In the genomic region with DNA sequence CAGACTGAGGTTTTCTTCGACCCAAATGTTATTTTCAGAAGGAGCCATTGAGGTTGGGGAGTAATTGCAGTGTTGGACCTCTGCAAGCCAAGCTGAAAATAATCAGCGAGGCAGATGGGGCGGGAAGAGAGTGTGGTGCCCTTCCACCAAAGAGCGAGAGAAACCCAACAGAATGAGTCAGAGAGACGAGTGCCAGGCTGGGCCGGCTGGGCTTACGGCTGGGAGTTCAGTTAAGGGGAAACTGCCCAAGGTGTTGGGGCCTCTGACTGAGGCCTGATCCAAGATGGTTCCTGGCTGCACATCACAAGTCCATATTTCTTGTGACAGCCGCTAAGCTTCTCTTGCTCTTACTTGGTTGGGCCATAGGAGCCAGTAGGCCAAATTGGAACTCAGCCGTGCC, we compare ENCODE assay signal across 15 cellular contexts. TPM values are rescaled to one million over a fixed set of nuclear protein-coding genes. Genes with fewer than 3 reads are reported as not detected.
DNase-seq lines count a peak whose midpoint lies in the region; ATAC-seq and TF ChIP-seq lines count a peak whose summit lies in the region.
"Had no signal": no experiment of that assay in that cellular context is flagged by ENCODE, and none has a peak within 500 bp of the region (broad histone marks: within the 10 kb centered on the region; RNA-seq: fewer than 3 reads in every experiment).

No MANE protein-coding gene starts in this region.

- peak overlapping the region in 1 of 2 experiments; percentile 100; a peak in 2 of 4 replicates for H3K27ac ChIP-seq in SK-N-SH (ENCODE audit: low read depth in 2 of 2, low read length in 1 of 2)
- H3K27ac ChIP-seq: heart right ventricle, tibial nerve had no signal

- intact Hi-C loops in sciatic nerve (cut with DNase I) = no loop called here

- no peaks in the 10 kb centered on the region for H3K36me3 Mint-ChIP-seq in HFFc6 (ENCODE audit: low read depth)
- H3K36me3 Mint-ChIP-seq: CD4-positive, alpha-beta memory T cell had no signal

- no peaks in the 10 kb centered on the region for H3K27me3 ChIP-seq in SK-N-SH (ENCODE audit: insufficient read depth)
- H3K27me3 ChIP-seq: heart right ventricle, tibial nerve had no signal

- CTCF ChIA-PET in SK-N-SH (lab: Yijun Ruan, JAX) = interaction anchor here (0.9 to 2.1 kb wide), 2 partner anchors 49 to 62 kb away, joined by 5 to 8 read pairs; no protein-coding TSS in a partner anchor

- 0 out of 2 replicates have a peak, but pooled peaks cover 4% of the 10 kb centered on the region for H3K79me2 ChIP-seq in SK-N-SH (ENCODE audit: insufficient read depth)

- H3K4me3 ChIP-seq in SK-N-SH (ENCODE audit: low read depth in 2 of 2, low read length in 1 of 2) = no peak overlapping the region
- H3K4me3 ChIP-seq: heart right ventricle, tibial nerve had no signal

- 61% methylated on average over 9 of the region's 9 CpGs for WGBS in SK-N-SH (ENCODE audit: low lambda C conversion rate)

- POLR2A ChIA-PET in SK-N-SH (lab: Yijun Ruan, JAX) = no interaction called here

- no peaks in the 10 kb centered on the region for H4K20me1 ChIP-seq in SK-N-SH (ENCODE audit: insufficient read depth)

- TF ChIP-seq EP300 in SK-N-SH (IDR thresholded peaks at IDR 0.05; ENCODE audit: borderline replicate concordance in 1 of 2, low read depth in 1 of 2, low read length in 1 of 2) = no peak

- no peaks in the 10 kb centered on the region for H3K9me2 ChIP-seq in SK-N-SH

- no peak for ATAC-seq in sciatic nerve
- ATAC-seq in GM21447 (IDR thresholded peaks at IDR 0.05; ENCODE audit: unreplicated experiment) = no peak
- ATAC-seq: heart right ventricle, left cardiac atrium, Panc1 had no signal

- no peaks in the 10 kb centered on the region for H3K9me3 Mint-ChIP-seq in HFFc6
- H3K9me3 Mint-ChIP-seq: activated B cell treated with CpG ODN at 0.5 μM for 24 hours; CD4-positive, alpha-beta memory T cell; endodermal cell; IgD-negative memory B cell had no signal

- peaks cover 5% of the 10 kb centered on the region for H3K27me3 Mint-ChIP-seq in HFFc6 (ENCODE audit: insufficient read depth)
- H3K27me3 Mint-ChIP-seq: CD4-positive, alpha-beta memory T cell had no signal

- H3K9ac ChIP-seq in SK-N-SH = peak overlapping the region; percentile 77; the same call in 1 of the 2 replicates

- DNase-seq in HFFc6 = no peak
- DNase-seq in SK-N-SH = no peak
- peak; percentile 74 for DNase-seq in fibroblast of peridontal ligament (ENCODE audit: extremely low read depth)
- peak; percentile 43 for DNase-seq in stromal cell of bone marrow (ENCODE audit: low read depth)
- no peak for DNase-seq in sciatic nerve (ENCODE audit: low spot score)
- DNase-seq in stimulated activated CD4-positive, alpha-beta T cell treated with anti-CD3 and anti-CD28 coated beads, Interleukin-4, amount 100 ng/mL, for 4 hours = no peak
- DNase-seq: activated B cell treated with CpG ODN at 0.5 μM for 24 hours, left cardiac atrium had no signal

- peak overlapping the region; percentile 100; the same call in 1 of the 2 replicates for H3K27ac Mint-ChIP-seq in HFFc6
- H3K27ac Mint-ChIP-seq: activated B cell treated with CpG ODN at 0.5 μM for 24 hours; CD4-positive, alpha-beta memory T cell had no signal

- peaks cover 89% of the 10 kb centered on the region for H3K4me1 Mint-ChIP-seq in HFFc6 (ENCODE audit: low read depth)

- no peak for TF ChIP-seq CTCF in HFFc6 (IDR thresholded peaks at IDR 0.05)
- no peak for TF ChIP-seq CTCF in SK-N-SH (IDR thresholded peaks at IDR 0.05)

- H3K4me2 ChIP-seq in SK-N-SH = peak overlapping the region; percentile 9; the same call in 1 of the 2 replicates

- peaks cover 40% of the 10 kb centered on the region for H3F3A ChIP-seq in SK-N-SH (replicated peaks; ENCODE audit: insufficient read depth)

- H3K4me1 ChIP-seq in SK-N-SH (ENCODE audit: control insufficient read depth in 1 of 2, insufficient read depth in 2 of 2, low read depth in 1 of 2, low read length in 1 of 2) = peaks cover 13 to 59% of the 10 kb centered on the region in 2 experiments

- H3K9me3 ChIP-seq in SK-N-SH = no peaks in the 10 kb centered on the region
- H3K9me3 ChIP-seq: heart right ventricle, tibial nerve had no signal

- H3K36me3 ChIP-seq in SK-N-SH (replicated peaks in 1 of 2; ENCODE audit: control insufficient read depth in 1 of 2, insufficient read depth in 2 of 2, low read length in 1 of 2) = no peaks in the 10 kb centered on the region
- H3K36me3 ChIP-seq: heart right ventricle, tibial nerve had no signal

- no peak for TF ChIP-seq RAD21 in SK-N-SH (IDR thresholded peaks at IDR 0.05; ENCODE audit: low read length)

- peak overlapping the region; percentile 59; the same call in 1 of the 2 replicates for H2AFZ ChIP-seq in SK-N-SH (ENCODE audit: low read depth)

- no peak overlapping the region for H3K4me3 Mint-ChIP-seq in HFFc6
- H3K4me3 Mint-ChIP-seq: activated B cell treated with CpG ODN at 0.5 μM for 24 hours; CD4-positive, alpha-beta memory T cell; endodermal cell; IgD-negative memory B cell had no signal

TF ChIP-seq in SK-N-SH, 30 proteins besides CTCF, POLR2A, EP300 and RAD21:
- TF ChIP-seq EZH2phosphoT487 (IDR thresholded peaks at IDR 0.05; ENCODE audit: borderline replicate concordance, low read depth) (no peak), SIN3A (IDR thresholded peaks at IDR 0.05; ENCODE audit: borderline replicate concordance, low read depth, low read length) (no peak), NFIC (IDR thresholded peaks at IDR 0.05; ENCODE audit: borderline replicate concordance) (peak; percentile 42; the same call in 1 of the 2 replicates), JUND (IDR thresholded peaks at IDR 0.05) (peak; percentile 32; the same call in 1 of the 2 replicates), TCF12 (IDR thresholded peaks at IDR 0.05) (peak; percentile 33), FOSL2 (IDR thresholded peaks at IDR 0.05; ENCODE audit: borderline replicate concordance, low read depth) (peak; percentile 62), FOXM1 (IDR thresholded peaks at IDR 0.05; ENCODE audit: low read depth) (no peak), RFX5 (IDR thresholded peaks at IDR 0.05; ENCODE audit: low read length) (no peak), ELF1 (IDR thresholded peaks at IDR 0.05) (no peak), MEF2A (IDR thresholded peaks at IDR 0.05; ENCODE audit: borderline replicate concordance, low read depth) (no peak), YY1 (IDR thresholded peaks at IDR 0.05; ENCODE audit: low read depth) (no peak; the same call in 1 of the 2 replicates), CHD2 (IDR thresholded peaks at IDR 0.05; ENCODE audit: low read length, partially characterized antibody) (no peak), TAF1 (IDR thresholded peaks at IDR 0.05; ENCODE audit: borderline replicate concordance, low read depth, low read length) (no peak)
- TF ChIP-seq, protein P1, sequence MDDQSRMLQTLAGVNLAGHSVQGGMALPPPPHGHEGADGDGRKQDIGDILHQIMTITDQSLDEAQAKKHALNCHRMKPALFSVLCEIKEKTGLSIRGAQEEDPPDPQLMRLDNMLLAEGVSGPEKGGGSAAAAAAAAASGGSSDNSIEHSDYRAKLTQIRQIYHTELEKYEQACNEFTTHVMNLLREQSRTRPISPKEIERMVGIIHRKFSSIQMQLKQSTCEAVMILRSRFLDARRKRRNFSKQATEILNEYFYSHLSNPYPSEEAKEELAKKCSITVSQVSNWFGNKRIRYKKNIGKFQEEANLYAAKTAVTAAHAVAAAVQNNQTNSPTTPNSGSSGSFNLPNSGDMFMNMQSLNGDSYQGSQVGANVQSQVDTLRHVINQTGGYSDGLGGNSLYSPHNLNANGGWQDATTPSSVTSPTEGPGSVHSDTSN (IDR thresholded peaks at IDR 0.05) = no peak
- TF ChIP-seq, protein P2, sequence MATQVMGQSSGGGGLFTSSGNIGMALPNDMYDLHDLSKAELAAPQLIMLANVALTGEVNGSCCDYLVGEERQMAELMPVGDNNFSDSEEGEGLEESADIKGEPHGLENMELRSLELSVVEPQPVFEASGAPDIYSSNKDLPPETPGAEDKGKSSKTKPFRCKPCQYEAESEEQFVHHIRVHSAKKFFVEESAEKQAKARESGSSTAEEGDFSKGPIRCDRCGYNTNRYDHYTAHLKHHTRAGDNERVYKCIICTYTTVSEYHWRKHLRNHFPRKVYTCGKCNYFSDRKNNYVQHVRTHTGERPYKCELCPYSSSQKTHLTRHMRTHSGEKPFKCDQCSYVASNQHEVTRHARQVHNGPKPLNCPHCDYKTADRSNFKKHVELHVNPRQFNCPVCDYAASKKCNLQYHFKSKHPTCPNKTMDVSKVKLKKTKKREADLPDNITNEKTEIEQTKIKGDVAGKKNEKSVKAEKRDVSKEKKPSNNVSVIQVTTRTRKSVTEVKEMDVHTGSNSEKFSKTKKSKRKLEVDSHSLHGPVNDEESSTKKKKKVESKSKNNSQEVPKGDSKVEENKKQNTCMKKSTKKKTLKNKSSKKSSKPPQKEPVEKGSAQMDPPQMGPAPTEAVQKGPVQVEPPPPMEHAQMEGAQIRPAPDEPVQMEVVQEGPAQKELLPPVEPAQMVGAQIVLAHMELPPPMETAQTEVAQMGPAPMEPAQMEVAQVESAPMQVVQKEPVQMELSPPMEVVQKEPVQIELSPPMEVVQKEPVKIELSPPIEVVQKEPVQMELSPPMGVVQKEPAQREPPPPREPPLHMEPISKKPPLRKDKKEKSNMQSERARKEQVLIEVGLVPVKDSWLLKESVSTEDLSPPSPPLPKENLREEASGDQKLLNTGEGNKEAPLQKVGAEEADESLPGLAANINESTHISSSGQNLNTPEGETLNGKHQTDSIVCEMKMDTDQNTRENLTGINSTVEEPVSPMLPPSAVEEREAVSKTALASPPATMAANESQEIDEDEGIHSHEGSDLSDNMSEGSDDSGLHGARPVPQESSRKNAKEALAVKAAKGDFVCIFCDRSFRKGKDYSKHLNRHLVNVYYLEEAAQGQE (IDR thresholded peaks at IDR 0.05; ENCODE audit: low read depth, low read length) = no peak
- TF ChIP-seq, protein P3, sequence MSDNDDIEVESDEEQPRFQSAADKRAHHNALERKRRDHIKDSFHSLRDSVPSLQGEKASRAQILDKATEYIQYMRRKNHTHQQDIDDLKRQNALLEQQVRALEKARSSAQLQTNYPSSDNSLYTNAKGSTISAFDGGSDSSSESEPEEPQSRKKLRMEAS (IDR thresholded peaks at IDR 0.05; ENCODE audit: low read depth) = no peak
- TF ChIP-seq, protein P4, sequence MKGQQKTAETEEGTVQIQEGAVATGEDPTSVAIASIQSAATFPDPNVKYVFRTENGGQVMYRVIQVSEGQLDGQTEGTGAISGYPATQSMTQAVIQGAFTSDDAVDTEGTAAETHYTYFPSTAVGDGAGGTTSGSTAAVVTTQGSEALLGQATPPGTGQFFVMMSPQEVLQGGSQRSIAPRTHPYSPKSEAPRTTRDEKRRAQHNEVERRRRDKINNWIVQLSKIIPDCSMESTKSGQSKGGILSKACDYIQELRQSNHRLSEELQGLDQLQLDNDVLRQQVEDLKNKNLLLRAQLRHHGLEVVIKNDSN (IDR thresholded peaks at IDR 0.05; ENCODE audit: borderline replicate concordance, low read depth) = no peak

RNA-seq across cellular contexts. Expression of gene CREB3L1, which starts 30.4 kb away (rescaled TPM):
- total RNA-seq in HFFc6 (2021; fragmentation: NEBNext Ultra II Directional; extraction: Animal tissue kit (Norgen Biotek cat#: 25700)) = 100 to 1,000 TPM; 282 to 328 (median 310) TPM
- polyA plus RNA-seq in SK-N-SH (2012; rRNA removed) = 5.6 and 14.0 TPM in 2 replicates
- polyA plus RNA-seq in SK-N-SH (2012; cell fraction: cytosol; rRNA removed) = 9.9 and 13.3 TPM in 2 replicates
- polyA plus RNA-seq in SK-N-SH (2012; cell fraction: nucleus; rRNA removed) = 14.7 and 17.4 TPM in 2 replicates
- total RNA-seq in sciatic nerve = 20.8 TPM
- total RNA-seq: activated B cell treated with CpG ODN at 0.5 μM for 24 hours; CD4-positive, alpha-beta memory T cell had no signal
- polyA plus RNA-seq: CD4-positive, alpha-beta memory T cell; IgD-negative memory B cell had no signal

Comparison
In these comparisons a context has a peak if more than half of its experiments do, and no peak if none do; other contexts are left out.
1. DNase-seq: peak in fibroblast of peridontal ligament (single experiment) and stromal cell of bone marrow (single experiment); none in HFFc6 (single experiment), SK-N-SH (single experiment), sciatic nerve (single experiment) and stimulated activated CD4-positive, alpha-beta T cell treated with anti-CD3 and anti-CD28 coated beads, Interleukin-4, amount 100 ng/mL, for 4 hours (0 of 2).
2. RNA of gene CREB3L1, which starts 30.4 kb away (total RNA-seq): 282 to 328 TPM in HFFc6; 20.8 TPM in sciatic nerve (single experiment); every median in the first group is over 10 times any median in the second.